Comparison of ENCODE assay signal across 10 cellular contexts in genomic region chrX:150990910-150991309, GRCh38.
"Had no signal": no experiment of that assay in that cellular context is flagged by ENCODE, and none has a peak within 500 bp of the region (broad histone marks: within the 10 kb centered on the region; RNA-seq: fewer than 3 reads in every experiment).

No MANE protein-coding gene starts in this region.

- ATAC-seq: foreskin keratinocyte, left colon had no signal

- H3K27ac ChIP-seq: foreskin keratinocyte had no signal

- H3K4me3 ChIP-seq: lung had no signal

- H3K4me1 ChIP-seq: foreskin keratinocyte had no signal

- DNase-seq: activated CD4-positive, alpha-beta memory T cell treated with anti-CD3 and anti-CD28 coated beads, Interleukin-2, amount 10 ng/mL, durations not matched to agents 7 days and 5 days; activated gamma-delta T cell; activated T-cell treated with anti-CD3 and anti-CD28 coated beads, Interleukin-2, amount 50 U/mL, for 48 hours; anterior cingulate cortex; foreskin keratinocyte; left colon; stimulated activated CD4-positive, alpha-beta T cell treated with anti-CD3 and anti-CD28 coated beads, Interleukin-2, amount 100 ng/mL, for 48 hours; stimulated activated naive CD4-positive, alpha-beta T cell treated with Interleukin-2 at 50 U/mL for 16 hours; T1000 had no signal

- H3K27me3 ChIP-seq: foreskin keratinocyte had no signal
